In genomic region chr19:49114630-49115363, GRCh38 we compare ENCODE assay signal across 8 cellular contexts. TPM values are rescaled to one million over a fixed set of nuclear protein-coding genes. Genes with fewer than 3 reads are reported as not detected.
DNase-seq lines count a peak whose midpoint lies in the region; ATAC-seq and TF ChIP-seq lines count a peak whose summit lies in the region.

No MANE protein-coding gene starts in this region.

- no peak overlapping the region for H3K27ac Mint-ChIP-seq in activated T-helper 17 cell treated with anti-CD3 and anti-CD28 coated beads, Interleukin-2, amount 50 U/mL, for 72 hours

- H3K4me3 Mint-ChIP-seq in activated T-helper 17 cell treated with anti-CD3 and anti-CD28 coated beads, Interleukin-2, amount 50 U/mL, for 72 hours = peak overlapping the region; percentile 74

- TF ChIP-seq EP300 in neural cell (conservative IDR thresholded peaks at IDR 0.05; ENCODE audit: poor library complexity, severe bottlenecking) = no peak

- no peak for ATAC-seq in activated T-helper 17 cell treated with anti-CD3 and anti-CD28 coated beads, Interleukin-2, amount 50 U/mL, for 72 hours (replicated peaks)
- no peak for ATAC-seq in HG03571 (IDR thresholded peaks at IDR 0.05; ENCODE audit: unreplicated experiment)

- peak overlapping the region; percentile 60 for H2AFZ ChIP-seq in neural cell (ENCODE audit: low read depth, low read length)

- H3K27me3 ChIP-seq in GM06990 (replicated peaks; ENCODE audit: control insufficient read depth, insufficient read depth, low read length) (no peaks in the 10 kb centered on the region), neural cell (ENCODE audit: insufficient read depth, low read depth, low read length) (peaks cover 3% of the 10 kb centered on the region), thyroid gland (no peaks in the 10 kb centered on the region)

- peaks cover 18 to 24% of the 10 kb centered on the region in 2 donors for H3K4me1 ChIP-seq in thyroid gland

- WGBS in thyroid gland, 2 donors = 13 to 32% methylated on average over 13 to 31 of the region's 68 CpGs

- H3K27ac ChIP-seq in neural cell (ENCODE audit: low read length) (peak overlapping the region; percentile 71), thyroid gland (peak overlapping the region; percentile 33 to 72 (median 64))

- intact Hi-C loops in thyroid gland (cut with DNase I) = loop anchor here (5.0 kb wide), 1 partner anchor 38 kb away; no protein-coding TSS in a partner anchor

- no peaks in the 10 kb centered on the region for H3K27me3 Mint-ChIP-seq in activated T-helper 17 cell treated with anti-CD3 and anti-CD28 coated beads, Interleukin-2, amount 50 U/mL, for 72 hours

- peak overlapping the region; percentile 33 for H3K4me2 ChIP-seq in neural cell (ENCODE audit: low read length)

- H3K36me3 Mint-ChIP-seq in activated T-helper 17 cell treated with anti-CD3 and anti-CD28 coated beads, Interleukin-2, amount 50 U/mL, for 72 hours (ENCODE audit: low read depth) = no peaks in the 10 kb centered on the region

- H3K4me3 ChIP-seq in GM06990 (replicated peaks; ENCODE audit: low read depth, low read length) = peak overlapping the region; percentile 61
- peak overlapping the region; percentile 79 for H3K4me3 ChIP-seq in fibroblast of villous mesenchyme (ENCODE audit: low read depth, low read length)
- peak overlapping the region; percentile 95 for H3K4me3 ChIP-seq in neural cell (ENCODE audit: low read length)
- H3K4me3 ChIP-seq in thyroid gland (replicated peaks in 1 of 3) = peak overlapping the region; percentile 34 to 67 (median 51)

- peaks cover 15% of the 10 kb centered on the region for H3K4me1 Mint-ChIP-seq in activated T-helper 17 cell treated with anti-CD3 and anti-CD28 coated beads, Interleukin-2, amount 50 U/mL, for 72 hours

- H3K9me3 Mint-ChIP-seq in activated T-helper 17 cell treated with anti-CD3 and anti-CD28 coated beads, Interleukin-2, amount 50 U/mL, for 72 hours = no peaks in the 10 kb centered on the region

- no peak for DNase-seq in GM06990 (ENCODE audit: extremely low read depth, insufficient read length)
- DNase-seq in NCI-H2227 (lab: John Stamatoyannopoulos, UW; ENCODE audit: unreplicated experiment) = peak; percentile 85
- DNase-seq in fibroblast of villous mesenchyme (ENCODE audit: low read depth) = peak; percentile 52
- DNase-seq in thyroid gland = peak; percentile 74 to 79
- DNase-seq in COR-L47 (lab: John Stamatoyannopoulos, UW) = no peak

- H3F3A ChIP-seq in neural cell (ENCODE audit: insufficient read depth, low read length, poor library complexity, severe bottlenecking) = no peaks in the 10 kb centered on the region

- TF ChIP-seq RAD21 in neural cell (conservative IDR thresholded peaks at IDR 0.05) = no peak

- H3K36me3 ChIP-seq in GM06990 (ENCODE audit: control insufficient read depth, insufficient read depth, low read length) = peaks cover 1% of the 10 kb centered on the region; the same call in 1 of the 2 replicates
- H3K36me3 ChIP-seq in neural cell (ENCODE audit: insufficient read depth, low read length) = no peaks in the 10 kb centered on the region
- H3K36me3 ChIP-seq in thyroid gland = no peaks in the 10 kb centered on the region

- peak in 1 of 2 donors; percentile 58 for TF ChIP-seq POLR2A in thyroid gland (IDR thresholded peaks at IDR 0.05)

- no peaks in the 10 kb centered on the region for H3K79me2 ChIP-seq in neural cell (replicated peaks; ENCODE audit: insufficient read depth, low read length)

- peak overlapping the region; percentile 82 for H3K9ac ChIP-seq in neural cell (ENCODE audit: low read length)

- no peaks in the 10 kb centered on the region for H4K20me1 ChIP-seq in neural cell (ENCODE audit: insufficient read depth)

- H3K9me3 ChIP-seq in neural cell (ENCODE audit: low read length) (no peaks in the 10 kb centered on the region), thyroid gland (no peaks in the 10 kb centered on the region)

- TF ChIP-seq CTCF in GM06990 (IDR thresholded peaks at IDR 0.05; ENCODE audit: insufficient read depth, low read length, poor library complexity, severe bottlenecking) = no peak
- TF ChIP-seq CTCF in fibroblast of villous mesenchyme (IDR thresholded peaks at IDR 0.05; ENCODE audit: insufficient read depth, low read depth, low read length) = no peak
- no peak for TF ChIP-seq CTCF in neural cell (IDR thresholded peaks at IDR 0.05; ENCODE audit: poor library complexity, severe bottlenecking)
- TF ChIP-seq CTCF in thyroid gland (IDR thresholded peaks at IDR 0.05) = no peak

- no peaks in the 10 kb centered on the region for H3K9me2 ChIP-seq in neural cell (ENCODE audit: insufficient read depth, low read length)

TF ChIP-seq in neural cell, 6 proteins besides CTCF, POLR2A, EP300 and RAD21:
- TF ChIP-seq TAF1 (IDR thresholded peaks at IDR 0.05; ENCODE audit: low read depth) (peak; percentile 43), SMC3 (conservative IDR thresholded peaks at IDR 0.05; ENCODE audit: poor library complexity) (no peak), MXI1 (conservative IDR thresholded peaks at IDR 0.05; ENCODE audit: poor library complexity, severe bottlenecking) (no peak), EZH2 (IDR thresholded peaks at IDR 0.05; ENCODE audit: borderline replicate concordance, insufficient read depth, low read length, poor library complexity, severe bottlenecking) (no peak), POLR2AphosphoS5 (IDR thresholded peaks at IDR 0.05) (peak; percentile 76)
- TF ChIP-seq, protein P1, sequence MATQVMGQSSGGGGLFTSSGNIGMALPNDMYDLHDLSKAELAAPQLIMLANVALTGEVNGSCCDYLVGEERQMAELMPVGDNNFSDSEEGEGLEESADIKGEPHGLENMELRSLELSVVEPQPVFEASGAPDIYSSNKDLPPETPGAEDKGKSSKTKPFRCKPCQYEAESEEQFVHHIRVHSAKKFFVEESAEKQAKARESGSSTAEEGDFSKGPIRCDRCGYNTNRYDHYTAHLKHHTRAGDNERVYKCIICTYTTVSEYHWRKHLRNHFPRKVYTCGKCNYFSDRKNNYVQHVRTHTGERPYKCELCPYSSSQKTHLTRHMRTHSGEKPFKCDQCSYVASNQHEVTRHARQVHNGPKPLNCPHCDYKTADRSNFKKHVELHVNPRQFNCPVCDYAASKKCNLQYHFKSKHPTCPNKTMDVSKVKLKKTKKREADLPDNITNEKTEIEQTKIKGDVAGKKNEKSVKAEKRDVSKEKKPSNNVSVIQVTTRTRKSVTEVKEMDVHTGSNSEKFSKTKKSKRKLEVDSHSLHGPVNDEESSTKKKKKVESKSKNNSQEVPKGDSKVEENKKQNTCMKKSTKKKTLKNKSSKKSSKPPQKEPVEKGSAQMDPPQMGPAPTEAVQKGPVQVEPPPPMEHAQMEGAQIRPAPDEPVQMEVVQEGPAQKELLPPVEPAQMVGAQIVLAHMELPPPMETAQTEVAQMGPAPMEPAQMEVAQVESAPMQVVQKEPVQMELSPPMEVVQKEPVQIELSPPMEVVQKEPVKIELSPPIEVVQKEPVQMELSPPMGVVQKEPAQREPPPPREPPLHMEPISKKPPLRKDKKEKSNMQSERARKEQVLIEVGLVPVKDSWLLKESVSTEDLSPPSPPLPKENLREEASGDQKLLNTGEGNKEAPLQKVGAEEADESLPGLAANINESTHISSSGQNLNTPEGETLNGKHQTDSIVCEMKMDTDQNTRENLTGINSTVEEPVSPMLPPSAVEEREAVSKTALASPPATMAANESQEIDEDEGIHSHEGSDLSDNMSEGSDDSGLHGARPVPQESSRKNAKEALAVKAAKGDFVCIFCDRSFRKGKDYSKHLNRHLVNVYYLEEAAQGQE (IDR thresholded peaks at IDR 0.05; ENCODE audit: borderline replicate concordance) = no peak
TF ChIP-seq in neural cell: peak in this region for 2.

RNA-seq across cellular contexts. Expression of gene LIN7B, which starts 0.6 kb away (rescaled TPM):
- 1 to 10 TPM; 4.1 to 4.7 TPM for total RNA-seq in activated T-helper 17 cell treated with anti-CD3 and anti-CD28 coated beads, Interleukin-2, amount 50 U/mL, for 72 hours
- total RNA-seq in fibroblast of villous mesenchyme (4.8 and 6.5 TPM in 2 replicates), thyroid gland (10 to 100 TPM; 10.5 to 17.7 (median 13.8) TPM)
- 88.7 and 99.0 TPM in 2 replicates for polyA plus RNA-seq in neural cell
- polyA minus RNA-seq in neural cell = 19.4 and 22.9 TPM in 2 replicates

RNA-seq across cellular contexts. Expression of gene C19orf73, which starts 4.1 kb away (rescaled TPM):
- total RNA-seq in activated T-helper 17 cell treated with anti-CD3 and anti-CD28 coated beads, Interleukin-2, amount 50 U/mL, for 72 hours = 1 to 10 TPM in 1 of 2 donors, under 1 TPM in 1; 0.50 to 1.3 TPM
- total RNA-seq in fibroblast of villous mesenchyme (0.32 TPM in 1 of 2 replicates, not detected in the other), thyroid gland (10 to 100 TPM in 1 of 4 donors, 1 to 10 TPM in 3; 1.7 to 13.4 (median 6.1) TPM)
- 5.7 and 8.4 TPM in 2 replicates for polyA plus RNA-seq in neural cell
- 7.4 and 9.3 TPM in 2 replicates for polyA minus RNA-seq in neural cell

RNA-seq across cellular contexts. Expression of gene PPFIA3, which starts 4.5 kb away (rescaled TPM):
- 1 to 10 TPM; 3.6 to 3.9 TPM for total RNA-seq in activated T-helper 17 cell treated with anti-CD3 and anti-CD28 coated beads, Interleukin-2, amount 50 U/mL, for 72 hours
- total RNA-seq in fibroblast of villous mesenchyme (1.6 and 2.2 TPM in 2 replicates), thyroid gland (1 to 10 TPM; 4.6 to 7.4 (median 5.3) TPM)
- 73.0 and 80.7 TPM in 2 replicates for polyA plus RNA-seq in neural cell
- polyA minus RNA-seq in neural cell = 61.0 and 66.2 TPM in 2 replicates

RNA-seq across cellular contexts. Expression of gene SNRNP70, which starts 29.5 kb away (rescaled TPM):
- 100 to 1,000 TPM; 114 to 204 TPM for total RNA-seq in activated T-helper 17 cell treated with anti-CD3 and anti-CD28 coated beads, Interleukin-2, amount 50 U/mL, for 72 hours
- total RNA-seq in fibroblast of villous mesenchyme (117 and 197 TPM in 2 replicates), thyroid gland (100 to 1,000 TPM; 253 to 388 (median 305) TPM)
- 721 and 833 TPM in 2 replicates for polyA plus RNA-seq in neural cell
- polyA minus RNA-seq in neural cell = 197 and 259 TPM in 2 replicates

RNA-seq across cellular contexts. Expression of gene HRC, which starts 40.4 kb away (rescaled TPM):
- total RNA-seq in activated T-helper 17 cell treated with anti-CD3 and anti-CD28 coated beads, Interleukin-2, amount 50 U/mL, for 72 hours = not detected
- total RNA-seq in fibroblast of villous mesenchyme = under 0.01 TPM in 1 of 2 replicates, not detected in the other
- 1.0 TPM in 1 of 2 replicates, not detected in the other for polyA plus RNA-seq in neural cell
- polyA minus RNA-seq in neural cell = 1.9 TPM in 1 of 2 replicates, not detected in the other
- 1 to 10 TPM; 1.1 to 4.1 (median 2.1) TPM for total RNA-seq in thyroid gland

Comparison
In these comparisons a context has a peak if more than half of its experiments do, and no peak if none do; other contexts are left out.
1. DNase-seq: peak in NCI-H2227 (single experiment), fibroblast of villous mesenchyme (single experiment) and thyroid gland (2 of 2); none in GM06990 (single experiment) and COR-L47 (single experiment).
2. Peak in every context shown above with its lines, with median percentiles within 50 percentile points of each other: H3K4me3 ChIP-seq.